11 cellular contexts compared by ENCODE assay signal in the genomic region with DNA sequence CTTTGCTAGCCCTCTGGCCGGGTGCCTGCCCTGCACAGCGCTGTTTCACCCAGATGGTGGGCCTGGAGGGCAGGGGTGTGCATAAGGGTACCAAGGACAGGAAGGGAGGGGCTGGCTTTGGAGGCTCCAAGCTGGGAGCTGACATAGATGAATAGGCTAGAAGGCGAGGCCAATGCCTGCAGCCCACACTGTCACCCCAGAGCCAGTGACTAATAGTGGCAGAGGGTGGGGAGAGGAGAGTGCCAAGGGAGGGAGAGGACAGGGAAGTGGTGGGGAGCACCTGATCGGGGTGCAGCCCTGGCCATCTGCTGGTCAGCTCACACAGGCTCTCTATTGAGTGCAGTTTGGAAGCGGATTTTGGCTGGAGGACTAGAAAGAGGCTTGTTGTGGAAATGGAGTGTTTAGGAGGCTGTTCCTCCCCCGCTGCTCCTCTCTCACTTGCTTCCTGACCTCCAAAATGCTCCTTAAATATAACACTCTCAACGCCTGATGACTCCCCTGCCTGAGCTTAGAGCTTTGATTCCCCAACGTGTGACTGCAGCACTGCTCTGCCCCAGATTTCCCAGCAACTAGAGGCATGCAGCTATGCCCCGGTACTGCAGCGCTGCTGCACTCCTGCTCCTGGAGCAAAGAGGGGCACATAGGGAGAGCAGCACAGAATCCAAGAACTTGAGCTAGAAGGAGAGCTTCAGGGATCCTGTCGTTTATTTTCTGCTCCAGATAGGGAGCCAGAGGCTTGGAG.
DNase-seq lines count a peak whose midpoint lies in the region; ATAC-seq and TF ChIP-seq lines count a peak whose summit lies in the region.
"Had no signal": no experiment of that assay in that cellular context is flagged by ENCODE, and none has a peak within 500 bp of the region (broad histone marks: within the 10 kb centered on the region; RNA-seq: fewer than 3 reads in every experiment).

No MANE protein-coding gene starts in this region.

- peak overlapping the region; percentile 4; the same call in 1 of the 3 replicates for H3K4me3 Mint-ChIP-seq in GM23338
- H3K4me3 Mint-ChIP-seq: naive thymus-derived CD4-positive, alpha-beta T cell had no signal

- H3K4me1 Mint-ChIP-seq in GM23338 = peaks cover 33% of the 10 kb centered on the region

- no TSS peak for BruUV-seq in PC-3 (replicated peaks; lab: Mats Ljungman, UMichigan)

- no peaks in the 10 kb centered on the region for H3F3A ChIP-seq in GM23338 (replicated peaks; ENCODE audit: low read depth)
- no peaks in the 10 kb centered on the region for H3F3A ChIP-seq in PC-3 (ENCODE audit: low read length, unreplicated experiment)

- no peaks in the 10 kb centered on the region for H3K27me3 ChIP-seq in GM23338 (ENCODE audit: insufficient read depth)
- H3K27me3 ChIP-seq in PC-3 (ENCODE audit: low read length) = no peaks in the 10 kb centered on the region
- H3K27me3 ChIP-seq: breast epithelium had no signal

- H3K9me2 ChIP-seq in GM23338 (ENCODE audit: insufficient read depth) (no peaks in the 10 kb centered on the region), PC-3 (replicated peaks; ENCODE audit: low read length) (no peaks in the 10 kb centered on the region)

- H3K27me3 Mint-ChIP-seq in GM23338 (ENCODE audit: insufficient read depth, low read depth, poor library complexity) = peaks cover 1% of the 10 kb centered on the region
- H3K27me3 Mint-ChIP-seq: naive thymus-derived CD4-positive, alpha-beta T cell had no signal

- CTCF ChIA-PET in PC-3 (lab: Charles Lee) = no interaction called here

- POLR2A ChIA-PET in PC-3 (lab: Charles Lee; ENCODE audit: unreplicated experiment) = interaction anchor here (0.6 kb wide), 1 partner anchor 40 kb away, joined by 3 read pairs; no protein-coding TSS in a partner anchor

- H4K20me1 ChIP-seq in GM23338 (replicated peaks; ENCODE audit: insufficient read depth) (no peaks in the 10 kb centered on the region), PC-3 (ENCODE audit: low read length) (peaks cover 4% of the 10 kb centered on the region; the same call in 1 of the 2 replicates)

- TF ChIP-seq CTCF in GM23338 (conservative IDR thresholded peaks at IDR 0.05; ENCODE audit: low read depth in 2 of 2) (no peak), PC-3 (conservative IDR thresholded peaks at IDR 0.05; ENCODE audit: low read depth, low read length) (no peak), fibroblast of pulmonary artery (IDR thresholded peaks at IDR 0.05; ENCODE audit: low read length, missing control alignments) (no peak)

- no peaks in the 10 kb centered on the region for H3K36me3 Mint-ChIP-seq in GM23338 (ENCODE audit: low read depth)

- H2AFZ ChIP-seq in GM23338 (no peak overlapping the region), PC-3 (ENCODE audit: low read length) (0 out of 2 replicates have a peak overlapping the region, but pooled peaks have one; percentile 3)

- H3K79me2 ChIP-seq in GM23338 (replicated peaks; ENCODE audit: insufficient read depth) (no peaks in the 10 kb centered on the region), PC-3 (ENCODE audit: low read length) (peaks cover 67% of the 10 kb centered on the region)

- DNase-seq in GM23338 (ENCODE audit: low spot score) = peak; percentile 26
- DNase-seq in PC-3 = peak; percentile 81
- peak; percentile 30 for DNase-seq in fibroblast of pulmonary artery (ENCODE audit: low read depth)
- peak; percentile 66 for DNase-seq in pons (ENCODE audit: low spot score)
- no peak for DNase-seq in Ammon's horn (ENCODE audit: low spot score)
- no peak for DNase-seq in activated CD4-positive, CD25-positive, alpha-beta regulatory T cell treated with anti-CD3 and anti-CD28 coated beads, Interleukin-2, amount 50 U/mL, for 72 hours
- DNase-seq: activated CD4-positive, alpha-beta T cell treated with anti-CD3 and anti-CD28 coated beads, Interleukin-2, amount 50 U/mL, for 48 hours; naive thymus-derived CD4-positive, alpha-beta T cell had no signal

- peak; percentile 79 for ATAC-seq in GM23338
- peak; percentile 93 for ATAC-seq in PC-3
- ATAC-seq in GM18519 (IDR thresholded peaks at IDR 0.05; ENCODE audit: low FRiP score, unreplicated experiment) = no peak
- no peak for ATAC-seq in GM18520 (IDR thresholded peaks at IDR 0.05; ENCODE audit: unreplicated experiment)

- peak overlapping the region; percentile 27 for H3K9ac ChIP-seq in PC-3 (ENCODE audit: low read length)

- peak overlapping the region; percentile 47 for H3K27ac Mint-ChIP-seq in GM23338
- H3K27ac Mint-ChIP-seq: naive thymus-derived CD4-positive, alpha-beta T cell had no signal

- H3K9me3 Mint-ChIP-seq in GM23338 = no peaks in the 10 kb centered on the region; the same call in 2 of the 3 replicates

- H3K36me3 ChIP-seq in GM23338 (ENCODE audit: insufficient read depth) = no peaks in the 10 kb centered on the region
- 0 out of 2 replicates have a peak, but pooled peaks cover 8% of the 10 kb centered on the region for H3K36me3 ChIP-seq in PC-3 (ENCODE audit: low read depth, low read length)
- H3K36me3 ChIP-seq: breast epithelium had no signal

- intact Hi-C loops in PC-3 (cut with micrococcal nuclease) = loop anchor here (2.0 to 10.0 kb wide), 2 partner anchors 36 to 186 kb away; no protein-coding TSS in a partner anchor

- H3K27ac ChIP-seq in GM23338 (ENCODE audit: low read depth) (0 out of 2 replicates have a peak overlapping the region, but pooled peaks have one; percentile 45), PC-3 (ENCODE audit: low read length) (peak overlapping the region; percentile 67)
- H3K27ac ChIP-seq: breast epithelium had no signal

- H3K4me2 ChIP-seq in GM23338 (peak overlapping the region; percentile 64), PC-3 (ENCODE audit: low read length) (peak overlapping the region; percentile 44)

- no peak overlapping the region for H3K4me3 ChIP-seq in GM23338
- no peak overlapping the region; the same call in 1 of the 2 replicates for H3K4me3 ChIP-seq in PC-3 (ENCODE audit: low read length)
- no peak overlapping the region for H3K4me3 ChIP-seq in fibroblast of pulmonary artery (replicated peaks; ENCODE audit: low read depth, low read length)
- H3K4me3 ChIP-seq: breast epithelium had no signal

- H3K4me1 ChIP-seq in GM23338 (ENCODE audit: insufficient read depth) = peaks cover 35% of the 10 kb centered on the region
- H3K4me1 ChIP-seq in PC-3 (ENCODE audit: insufficient read depth, low read length) = peaks cover 27% of the 10 kb centered on the region
- H3K4me1 ChIP-seq: breast epithelium had no signal

- no peaks in the 10 kb centered on the region for H3K9me3 ChIP-seq in PC-3 (ENCODE audit: low read length)
- H3K9me3 ChIP-seq: breast epithelium had no signal

TF ChIP-seq in GM23338, 12 proteins besides CTCF, POLR2A, EP300 and RAD21 (continues in another document):
- TF ChIP-seq, protein P1, sequence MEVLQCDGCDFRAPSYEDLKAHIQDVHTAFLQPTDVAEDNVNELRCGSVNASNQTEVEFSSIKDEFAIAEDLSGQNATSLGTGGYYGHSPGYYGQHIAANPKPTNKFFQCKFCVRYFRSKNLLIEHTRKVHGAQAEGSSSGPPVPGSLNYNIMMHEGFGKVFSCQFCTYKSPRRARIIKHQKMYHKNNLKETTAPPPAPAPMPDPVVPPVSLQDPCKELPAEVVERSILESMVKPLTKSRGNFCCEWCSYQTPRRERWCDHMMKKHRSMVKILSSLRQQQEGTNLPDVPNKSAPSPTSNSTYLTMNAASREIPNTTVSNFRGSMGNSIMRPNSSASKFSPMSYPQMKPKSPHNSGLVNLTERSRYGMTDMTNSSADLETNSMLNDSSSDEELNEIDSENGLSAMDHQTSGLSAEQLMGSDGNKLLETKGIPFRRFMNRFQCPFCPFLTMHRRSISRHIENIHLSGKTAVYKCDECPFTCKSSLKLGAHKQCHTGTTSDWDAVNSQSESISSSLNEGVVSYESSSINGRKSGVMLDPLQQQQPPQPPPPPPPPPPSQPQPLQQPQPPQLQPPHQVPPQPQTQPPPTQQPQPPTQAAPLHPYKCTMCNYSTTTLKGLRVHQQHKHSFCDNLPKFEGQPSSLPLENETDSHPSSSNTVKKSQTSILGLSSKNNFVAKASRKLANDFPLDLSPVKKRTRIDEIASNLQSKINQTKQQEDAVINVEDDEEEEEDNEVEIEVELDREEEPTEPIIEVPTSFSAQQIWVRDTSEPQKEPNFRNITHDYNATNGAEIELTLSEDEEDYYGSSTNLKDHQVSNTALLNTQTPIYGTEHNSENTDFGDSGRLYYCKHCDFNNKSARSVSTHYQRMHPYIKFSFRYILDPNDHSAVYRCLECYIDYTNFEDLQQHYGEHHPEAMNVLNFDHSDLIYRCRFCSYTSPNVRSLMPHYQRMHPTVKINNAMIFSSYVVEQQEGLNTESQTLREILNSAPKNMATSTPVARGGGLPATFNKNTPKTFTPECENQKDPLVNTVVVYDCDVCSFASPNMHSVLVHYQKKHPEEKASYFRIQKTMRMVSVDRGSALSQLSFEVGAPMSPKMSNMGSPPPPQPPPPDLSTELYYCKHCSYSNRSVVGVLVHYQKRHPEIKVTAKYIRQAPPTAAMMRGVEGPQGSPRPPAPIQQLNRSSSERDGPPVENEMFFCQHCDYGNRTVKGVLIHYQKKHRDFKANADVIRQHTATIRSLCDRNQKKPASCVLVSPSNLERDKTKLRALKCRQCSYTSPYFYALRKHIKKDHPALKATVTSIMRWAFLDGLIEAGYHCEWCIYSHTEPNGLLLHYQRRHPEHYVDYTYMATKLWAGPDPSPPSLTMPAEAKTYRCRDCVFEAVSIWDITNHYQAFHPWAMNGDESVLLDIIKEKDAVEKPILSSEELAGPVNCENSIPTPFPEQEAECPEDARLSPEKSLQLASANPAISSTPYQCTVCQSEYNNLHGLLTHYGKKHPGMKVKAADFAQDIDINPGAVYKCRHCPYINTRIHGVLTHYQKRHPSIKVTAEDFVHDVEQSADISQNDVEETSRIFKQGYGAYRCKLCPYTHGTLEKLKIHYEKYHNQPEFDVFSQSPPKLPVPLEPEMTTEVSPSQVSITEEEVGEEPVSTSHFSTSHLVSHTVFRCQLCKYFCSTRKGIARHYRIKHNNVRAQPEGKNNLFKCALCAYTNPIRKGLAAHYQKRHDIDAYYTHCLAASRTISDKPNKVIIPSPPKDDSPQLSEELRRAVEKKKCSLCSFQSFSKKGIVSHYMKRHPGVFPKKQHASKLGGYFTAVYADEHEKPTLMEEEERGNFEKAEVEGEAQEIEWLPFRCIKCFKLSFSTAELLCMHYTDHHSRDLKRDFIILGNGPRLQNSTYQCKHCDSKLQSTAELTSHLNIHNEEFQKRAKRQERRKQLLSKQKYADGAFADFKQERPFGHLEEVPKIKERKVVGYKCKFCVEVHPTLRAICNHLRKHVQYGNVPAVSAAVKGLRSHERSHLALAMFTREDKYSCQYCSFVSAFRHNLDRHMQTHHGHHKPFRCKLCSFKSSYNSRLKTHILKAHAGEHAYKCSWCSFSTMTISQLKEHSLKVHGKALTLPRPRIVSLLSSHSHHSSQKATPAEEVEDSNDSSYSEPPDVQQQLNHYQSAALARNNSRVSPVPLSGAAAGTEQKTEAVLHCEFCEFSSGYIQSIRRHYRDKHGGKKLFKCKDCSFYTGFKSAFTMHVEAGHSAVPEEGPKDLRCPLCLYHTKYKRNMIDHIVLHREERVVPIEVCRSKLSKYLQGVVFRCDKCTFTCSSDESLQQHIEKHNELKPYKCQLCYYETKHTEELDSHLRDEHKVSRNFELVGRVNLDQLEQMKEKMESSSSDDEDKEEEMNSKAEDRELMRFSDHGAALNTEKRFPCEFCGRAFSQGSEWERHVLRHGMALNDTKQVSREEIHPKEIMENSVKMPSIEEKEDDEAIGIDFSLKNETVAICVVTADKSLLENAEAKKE (CRISPR knock-in tag; IDR thresholded peaks at IDR 0.05) = no peak
- TF ChIP-seq JUNB (IDR thresholded peaks at IDR 0.05; ENCODE audit: unreplicated experiment) = no peak

Comparison
In these comparisons a context has a peak if more than half of its experiments do, and no peak if none do; other contexts are left out.
1. ATAC-seq: peak in GM23338 (single experiment) and PC-3 (single experiment); none in GM18519 (single experiment) and GM18520 (single experiment).
2. DNase-seq: peak in GM23338 (single experiment), PC-3 (single experiment), fibroblast of pulmonary artery (single experiment) and pons (single experiment); none in Ammon's horn (single experiment) and activated CD4-positive, CD25-positive, alpha-beta regulatory T cell treated with anti-CD3 and anti-CD28 coated beads, Interleukin-2, amount 50 U/mL, for 72 hours (single experiment).